ENCODE assay signal across 9 cellular contexts in the genomic region with DNA sequence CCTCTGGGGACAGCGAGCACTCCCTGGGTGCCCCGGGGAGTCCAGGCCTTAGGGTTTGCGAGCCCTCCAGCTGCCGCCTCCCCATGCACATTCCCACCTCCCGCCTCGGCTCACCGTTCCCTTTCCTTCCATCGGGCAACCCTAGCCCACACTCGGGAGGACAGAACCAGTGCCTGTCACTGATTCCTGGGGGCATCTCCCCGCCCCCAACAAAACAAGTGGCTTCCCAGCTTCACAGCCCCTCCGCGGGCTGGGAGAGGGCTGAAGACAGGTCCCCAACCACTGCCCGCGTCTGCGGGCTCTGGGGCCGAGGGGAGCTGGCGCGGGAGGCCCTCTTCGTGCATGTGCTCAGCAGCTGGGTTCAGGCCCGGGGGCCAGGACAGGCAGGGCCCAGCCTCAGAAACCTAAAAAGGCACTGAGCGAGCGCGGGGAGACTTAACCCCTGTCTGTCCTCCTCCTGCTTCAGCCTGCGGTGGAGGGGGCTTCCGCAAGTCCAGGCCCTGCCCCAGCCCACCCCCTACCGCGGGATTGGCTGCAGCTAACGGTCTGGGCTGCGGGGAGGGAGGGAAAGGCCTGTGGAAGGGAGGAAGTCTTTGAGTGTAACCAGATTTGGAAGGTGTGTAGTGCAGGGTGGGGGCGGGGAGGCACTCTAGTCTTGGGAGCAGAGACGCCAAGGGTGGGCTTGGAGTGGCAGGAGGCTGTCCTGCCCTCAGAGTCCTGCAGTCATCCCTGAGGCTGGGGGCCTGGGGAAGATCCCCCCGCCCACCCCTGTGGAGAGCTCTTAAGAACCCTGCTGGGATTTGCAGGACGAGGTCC. TPM values are rescaled to one million over a fixed set of nuclear protein-coding genes. Genes with fewer than 3 reads are reported as not detected.
DNase-seq lines count a peak whose midpoint lies in the region; ATAC-seq, FAIRE-seq and TF ChIP-seq lines count a peak whose summit lies in the region.
"Had no signal": no experiment of that assay in that cellular context is flagged by ENCODE, and none has a peak within 500 bp of the region (broad histone marks: within the 10 kb centered on the region; RNA-seq: fewer than 3 reads in every experiment).

No MANE protein-coding gene starts in this region.

- ATAC-seq in GM18498 (IDR thresholded peaks at IDR 0.05; ENCODE audit: unreplicated experiment): no peak

- peaks cover 8% of the 10 kb centered on the region for H3K27me3 Mint-ChIP-seq in mesothelial cell of epicardium (ENCODE audit: low read depth)

- peak; percentile 62 for DNase-seq in CMK (ENCODE audit: low read depth)
- peak; percentile 93 for DNase-seq in NB4 (ENCODE audit: low read depth)
- DNase-seq in dorsolateral prefrontal cortex: no peak
- peak in 1 of 2 experiments; percentile 66 for DNase-seq in mesothelial cell of epicardium (ENCODE audit: low spot score in 2 of 2, unreplicated experiment in 2 of 2)
- DNase-seq in middle frontal gyrus (ENCODE audit: extremely low spot score, low spot score): no peak
- no peak for DNase-seq in CD1c-positive myeloid dendritic cell (ENCODE audit: extremely low spot score)
- DNase-seq in small intestine: no peak

- H3K36me3 Mint-ChIP-seq in mesothelial cell of epicardium: peaks cover 3% of the 10 kb centered on the region

- H3K9me3 Mint-ChIP-seq in mesothelial cell of epicardium: no peaks in the 10 kb centered on the region

- peaks cover 61% of the 10 kb centered on the region for H3K4me1 Mint-ChIP-seq in mesothelial cell of epicardium

- H3K4me1 ChIP-seq in small intestine (ENCODE audit: control insufficient read depth in 2 of 2, insufficient read depth in 1 of 2, low read depth in 1 of 2, low read length in 1 of 2): no peaks in the 10 kb centered on the region

- TF ChIP-seq CTCF in NB4 (IDR thresholded peaks at IDR 0.05; ENCODE audit: low read depth, low read length) (no peak), dorsolateral prefrontal cortex (IDR thresholded peaks at IDR 0.05 in 54 of 56, conservative IDR thresholded peaks at IDR 0.05 in 2 of 56; ENCODE audit: low read depth in 1 of 56, partially characterized antibody in 56 of 56) (no peak), mesothelial cell of epicardium (IDR thresholded peaks at IDR 0.05; ENCODE audit: unreplicated experiment) (no peak)

- H3K27ac ChIP-seq in dorsolateral prefrontal cortex (peak overlapping the region in 56 of 59 donors; percentile 29 to 99 (median 95)), small intestine (ENCODE audit: low read depth in 1 of 2, low read length in 1 of 2) (peak overlapping the region in 1 of 2 donors; percentile 27)

- peak; percentile 67 for TF ChIP-seq POLR2A in NB4 (IDR thresholded peaks at IDR 0.05; ENCODE audit: extremely low read depth, insufficient read length)

- H3K36me3 ChIP-seq in small intestine (ENCODE audit: control insufficient read depth in 2 of 2, insufficient read depth in 2 of 2, low read length in 2 of 2): no peaks in the 10 kb centered on the region

- 9% methylated on average over 22 to 33 of the region's 33 CpGs for WGBS in small intestine, 3 donors

- peak overlapping the region; percentile 98 for H3K27ac Mint-ChIP-seq in mesothelial cell of epicardium

- peak overlapping the region; percentile 42 for H3K4me3 ChIP-seq in NB4 (ENCODE audit: low read depth, low read length)
- peak overlapping the region in 58 of 59 donors; percentile 11 to 72 (median 56) for H3K4me3 ChIP-seq in dorsolateral prefrontal cortex
- H3K4me3 ChIP-seq in small intestine (ENCODE audit: low read depth in 1 of 2, low read length in 2 of 2): no peak overlapping the region

- H3K27me3 ChIP-seq in dorsolateral prefrontal cortex (peaks cover 0 to 14% (median 0%) of the 10 kb centered on the region in 45 donors), small intestine (ENCODE audit: control insufficient read depth in 2 of 2, insufficient read depth in 2 of 2, low read length in 2 of 2) (peaks cover 0 to 9% of the 10 kb centered on the region in 2 donors)

- no peak for FAIRE-seq in small intestine (lab: Jason Lieb, UNC)

- no peaks in the 10 kb centered on the region for H3K9me3 ChIP-seq in small intestine (ENCODE audit: control insufficient read depth, low read depth)

- H3K4me3 Mint-ChIP-seq in mesothelial cell of epicardium: peak overlapping the region; percentile 88

- intact Hi-C loops in dorsolateral prefrontal cortex (cut with DNase I): loop anchor here in 1 of 2 donors (5.0 kb wide), 1 partner anchor 39 kb away; the partner anchor contains the start of gene CCDC136

RNA-seq across cellular contexts. Expression of gene FLNC, which starts 1.2 kb away (rescaled TPM):
- total RNA-seq in dorsolateral prefrontal cortex (10 to 100 TPM in 70 of 120 experiments, 1 to 10 TPM in 50; 4.1 to 35.8 (median 10.9) TPM), mesothelial cell of epicardium (176 to 188 TPM (median 184 TPM) in 3 replicates)
- polyA plus RNA-seq in small intestine: 10 to 100 TPM in 2 of 3 donors, 1 to 10 TPM in 1; 8.1 to 13.0 (median 10.1) TPM

RNA-seq across cellular contexts. Expression of gene ATP6V1F, which starts 31.3 kb away (rescaled TPM):
- 100 to 1,000 TPM; 118 to 295 (median 219) TPM for total RNA-seq in dorsolateral prefrontal cortex
- total RNA-seq in mesothelial cell of epicardium: 122 to 123 TPM (median 122 TPM) in 3 replicates
- 100 to 1,000 TPM; 145 to 239 (median 162) TPM for polyA plus RNA-seq in small intestine

RNA-seq across cellular contexts. Expression of gene CCDC136, which starts 39.6 kb away (rescaled TPM):
- total RNA-seq in dorsolateral prefrontal cortex (100 to 1,000 TPM in 65 of 120 experiments, 10 to 100 TPM in 55; 53.0 to 145 (median 101) TPM), mesothelial cell of epicardium (34.6 to 39.1 TPM (median 34.8 TPM) in 3 replicates)
- polyA plus RNA-seq in small intestine: 1 to 10 TPM in 1 of 3 donors, under 1 TPM in 2; 0.22 to 2.3 (median 0.81) TPM

RNA-seq across cellular contexts. Expression of gene OPN1SW, which starts 55.8 kb away (rescaled TPM):
- total RNA-seq in dorsolateral prefrontal cortex (1 to 10 TPM in 4 of 120 experiments, under 1 TPM in 4, not detected in 112; 0.39 to 7.6 (median 3.2) TPM), mesothelial cell of epicardium (not detected in 3 replicates)
- not detected for polyA plus RNA-seq in small intestine
- total RNA-seq: epithelial cell of proximal tubule had no signal

Comparison
In these comparisons a context has a peak if more than half of its experiments do, and no peak if none do; other contexts are left out.
1. DNase-seq: peak in CMK (single experiment) and NB4 (single experiment); none in dorsolateral prefrontal cortex (0 of 10), middle frontal gyrus (single experiment), CD1c-positive myeloid dendritic cell (single experiment) and small intestine (single experiment).
2. H3K4me3 ChIP-seq: peak in NB4 (single experiment) and dorsolateral prefrontal cortex (58 of 59); none in small intestine (0 of 2).